ENCODE assay signal across 9 cellular contexts in the genomic region with DNA sequence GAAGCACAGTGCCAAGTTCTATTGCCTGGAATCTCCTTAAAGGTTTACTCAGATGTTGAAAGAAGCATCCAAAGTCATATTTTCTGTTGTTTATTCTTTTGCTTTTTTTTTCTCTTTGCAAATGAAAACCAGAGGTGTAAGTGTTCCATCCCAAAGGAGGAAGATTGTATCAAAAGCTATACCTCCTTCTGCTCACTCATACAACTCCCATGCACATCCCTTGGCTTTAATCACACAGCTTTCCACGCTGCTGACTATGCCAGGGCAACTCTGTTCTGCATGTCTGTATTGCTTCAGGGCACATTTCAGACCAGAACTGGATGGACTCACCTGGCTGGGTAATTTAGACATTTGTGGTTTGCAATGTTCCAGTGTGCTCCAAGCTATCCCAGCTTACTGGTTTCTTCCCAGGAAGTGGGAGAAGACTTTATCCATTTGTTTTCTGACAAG.
DNase-seq lines count a peak whose midpoint lies in the region; ATAC-seq and TF ChIP-seq lines count a peak whose summit lies in the region.
"Had no signal": no experiment of that assay in that cellular context is flagged by ENCODE, and none has a peak within 500 bp of the region (broad histone marks: within the 10 kb centered on the region; RNA-seq: fewer than 3 reads in every experiment).

No MANE protein-coding gene starts in this region.

- H3K4me1 Mint-ChIP-seq in CD8-positive, alpha-beta T cell (ENCODE audit: low read depth): peaks cover 84% of the 10 kb centered on the region

- no peaks in the 10 kb centered on the region for H3K36me3 ChIP-seq in CD8-positive, alpha-beta T cell (ENCODE audit: insufficient read depth, low read length)
- H3K36me3 ChIP-seq in neutrophil: no peaks in the 10 kb centered on the region

- H3K4me1 ChIP-seq in CD8-positive, alpha-beta T cell (ENCODE audit: insufficient read depth, low read length): peaks cover 53% of the 10 kb centered on the region
- peaks cover 56 to 71% of the 10 kb centered on the region in 2 experiments for H3K4me1 ChIP-seq in neutrophil (ENCODE audit: control insufficient read depth in 1 of 2, insufficient read depth in 1 of 2, low read depth in 1 of 2, low read length in 1 of 2)

- H3K36me3 Mint-ChIP-seq in CD8-positive, alpha-beta T cell: no peaks in the 10 kb centered on the region

- H3K4me3 Mint-ChIP-seq in CD8-positive, alpha-beta T cell: no peak overlapping the region

- ATAC-seq in CD8-positive, alpha-beta T cell: no peak
- no peak for ATAC-seq in GM21447 (IDR thresholded peaks at IDR 0.05; ENCODE audit: unreplicated experiment)

- no peak overlapping the region for H3K27ac ChIP-seq in CD8-positive, alpha-beta T cell (ENCODE audit: low read depth, low read length)
- peak overlapping the region; percentile 77 for H3K27ac ChIP-seq in neutrophil

- no peaks in the 10 kb centered on the region for H3K27me3 ChIP-seq in CD8-positive, alpha-beta T cell (ENCODE audit: insufficient read depth, low read length)
- H3K27me3 ChIP-seq in neutrophil: no peaks in the 10 kb centered on the region

- CTCF ChIA-PET in CD8-positive, alpha-beta T cell (lab: Charles Lee): interaction anchor here (0.9 to 1.9 kb wide), 2 partner anchors 10 to 46 kb away, joined by 3 to 4 read pairs; no protein-coding TSS in a partner anchor

- H3K27me3 Mint-ChIP-seq in CD8-positive, alpha-beta T cell (ENCODE audit: low read depth): no peaks in the 10 kb centered on the region

- no peak for DNase-seq in CD8-positive, alpha-beta T cell
- peak; percentile 67 for DNase-seq in NCI-H226
- DNase-seq in dedifferentiated amniotic fluid mesenchymal stem cell (ENCODE audit: extremely low spot score): peak; percentile 45
- no peak for DNase-seq in NCI-H2171 (lab: John Stamatoyannopoulos, UW)
- no peak for DNase-seq in iPS-NIHi11 (ENCODE audit: low spot score)
- no peak for DNase-seq in mesenteric fat pad (ENCODE audit: low spot score)
- DNase-seq: activated T-cell treated with anti-CD3 and anti-CD28 coated beads for 4 hours had no signal

- peak overlapping the region; percentile 95 for H3K27ac Mint-ChIP-seq in CD8-positive, alpha-beta T cell

- H3K9me3 ChIP-seq in CD8-positive, alpha-beta T cell (ENCODE audit: low read length): no peaks in the 10 kb centered on the region
- H3K9me3 ChIP-seq in neutrophil: no peaks in the 10 kb centered on the region

- TF ChIP-seq CTCF in CD8-positive, alpha-beta T cell (IDR thresholded peaks at IDR 0.05): no peak
- no peak for TF ChIP-seq CTCF in neutrophil (IDR thresholded peaks at IDR 0.05)

- no peak overlapping the region for H3K4me3 ChIP-seq in CD8-positive, alpha-beta T cell (ENCODE audit: low read depth, low read length)
- H3K4me3 ChIP-seq in neutrophil (ENCODE audit: low read depth in 1 of 2, low read length in 1 of 2): no peak overlapping the region

- H3K9me3 Mint-ChIP-seq in CD8-positive, alpha-beta T cell: no peaks in the 10 kb centered on the region

- intact Hi-C loops in CD8-positive, alpha-beta T cell (cut with DNase I, micrococcal nuclease): loop anchor here (2.0 to 10.0 kb wide), 7 partner anchors 14 to 545 kb away; partner anchors contain the start of gene TBL1XR1 (in 1 of the 2)

- POLR2A ChIA-PET in CD8-positive, alpha-beta T cell (lab: Charles Lee): interaction anchor here (1.0 to 2.9 kb wide), 2 partner anchors 8 to 50 kb away, joined by 3 to 9 read pairs; no protein-coding TSS in a partner anchor

Comparison
In these comparisons a context has a peak if more than half of its experiments do, and no peak if none do; other contexts are left out.
1. DNase-seq: peak in NCI-H226 (single experiment) and dedifferentiated amniotic fluid mesenchymal stem cell (single experiment); none in CD8-positive, alpha-beta T cell (0 of 7), NCI-H2171 (single experiment), iPS-NIHi11 (single experiment) and mesenteric fat pad (single experiment).